Comparison of ENCODE assay signal across 12 cellular contexts in the genomic region with DNA sequence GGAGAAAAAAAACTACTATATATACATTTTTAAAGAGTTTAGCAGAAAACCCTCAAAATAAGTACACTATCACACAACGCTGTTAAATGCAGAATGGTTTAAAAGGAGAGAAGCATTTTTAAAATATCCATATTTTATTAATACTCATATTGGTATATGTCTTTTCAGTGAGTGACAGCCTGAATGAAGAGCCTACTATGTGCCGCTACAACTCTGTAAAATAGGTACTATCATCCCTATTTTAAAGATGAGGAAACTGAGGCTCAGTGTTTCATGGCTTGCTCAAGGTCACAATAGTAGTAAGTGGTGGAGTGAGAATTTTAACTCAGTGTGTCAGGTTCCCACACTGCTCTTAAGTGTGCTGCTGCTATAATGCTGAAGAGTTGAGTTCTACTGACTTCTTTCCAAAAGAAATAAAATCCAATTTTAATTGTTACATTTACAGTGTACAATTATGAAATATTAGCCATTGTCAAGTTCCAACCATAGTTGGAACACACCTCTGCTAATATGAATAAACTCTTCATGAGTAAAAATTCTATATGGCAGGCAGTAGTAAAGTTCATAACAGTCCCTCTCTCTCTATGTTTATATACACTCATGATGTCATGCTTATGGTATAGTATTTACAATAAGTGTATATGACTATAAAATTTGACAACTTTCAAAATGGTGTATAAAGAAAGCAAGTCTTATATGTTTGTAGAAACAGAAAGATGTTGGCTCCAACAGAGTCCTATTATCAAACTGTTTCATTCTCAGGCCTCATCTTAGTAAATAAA.
"Had no signal": no experiment of that assay in that cellular context is flagged by ENCODE, and none has a peak within 500 bp of the region (broad histone marks: within the 10 kb centered on the region; RNA-seq: fewer than 3 reads in every experiment).

No MANE protein-coding gene starts in this region.

- ATAC-seq: psoas muscle, sciatic nerve had no signal

- H3K9me3 ChIP-seq: esophagus squamous epithelium, psoas muscle had no signal

- H3K27ac ChIP-seq: esophagus squamous epithelium, psoas muscle had no signal

- H3K9me3 Mint-ChIP-seq: activated B cell treated with CpG ODN at 0.5 μM for 24 hours; activated naive CD8-positive, alpha-beta T cell treated with anti-CD3 and anti-CD28 coated beads, Interleukin-2, amount 10 ng/mL, durations not matched to agents 7 days and 5 days; memory B cell; nephron had no signal

- H3K4me3 Mint-ChIP-seq: activated B cell treated with CpG ODN at 0.5 μM for 24 hours, memory B cell had no signal

- H3K36me3 Mint-ChIP-seq: memory B cell had no signal

- DNase-seq: activated B cell treated with CpG ODN at 0.5 μM for 24 hours; activated naive CD8-positive, alpha-beta T cell treated with anti-CD3 and anti-CD28 coated beads, Interleukin-2, amount 10 ng/mL, durations not matched to agents 7 days and 5 days; aorta; esophagus squamous epithelium; foreskin fibroblast; head of caudate nucleus; psoas muscle; stimulated activated CD4-positive, alpha-beta T cell treated with anti-CD3 and anti-CD28 coated beads, Interleukin-2, amount 100 ng/mL, for 24 hours; substantia nigra had no signal

- H3K27ac Mint-ChIP-seq: activated B cell treated with CpG ODN at 0.5 μM for 24 hours; activated naive CD8-positive, alpha-beta T cell treated with anti-CD3 and anti-CD28 coated beads, Interleukin-2, amount 10 ng/mL, durations not matched to agents 7 days and 5 days; memory B cell; nephron had no signal

- H3K36me3 ChIP-seq: esophagus squamous epithelium had no signal

- H3K4me3 ChIP-seq: esophagus squamous epithelium, psoas muscle had no signal
